ENCODE assay signal across 7 cellular contexts in the genomic region with DNA sequence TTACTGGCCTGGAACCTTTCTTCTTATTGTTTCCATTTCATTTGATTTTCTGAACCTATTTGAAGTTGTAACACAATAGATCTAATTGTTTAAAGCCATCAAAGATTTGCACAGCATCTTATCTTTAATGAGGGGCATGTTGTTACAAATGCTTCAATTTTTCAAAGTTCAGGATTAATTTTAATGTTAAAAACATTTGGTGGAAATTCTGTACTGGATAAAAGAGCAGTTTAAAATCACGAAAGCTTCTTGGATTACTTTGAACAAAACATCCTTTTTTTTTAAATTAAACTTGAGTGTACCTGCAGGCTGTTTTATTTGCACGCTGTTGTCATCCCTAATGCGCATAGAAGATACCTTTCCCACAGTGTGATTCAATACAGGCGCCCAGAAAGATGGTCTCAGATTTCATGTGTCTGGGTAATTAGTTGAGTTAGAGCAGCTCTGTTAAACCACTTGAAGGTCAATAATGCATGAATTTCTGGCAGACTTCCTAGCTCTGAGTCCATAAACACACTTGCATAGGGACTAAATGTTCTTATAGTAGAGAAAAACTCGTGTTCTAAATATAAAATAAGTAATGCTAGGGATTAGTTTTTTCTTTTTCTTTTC. TPM values are rescaled to one million over a fixed set of nuclear protein-coding genes. Genes with fewer than 3 reads are reported as not detected.
DNase-seq lines count a peak whose midpoint lies in the region; ATAC-seq and TF ChIP-seq lines count a peak whose summit lies in the region.

No MANE protein-coding gene starts in this region.

- no peak overlapping the region for H3K4me3 ChIP-seq in transverse colon

- no peak for TF ChIP-seq CTCF in transverse colon (IDR thresholded peaks at IDR 0.05)

- TF ChIP-seq EP300 in transverse colon (IDR thresholded peaks at IDR 0.05; ENCODE audit: low read depth): no peak

- no peaks in the 10 kb centered on the region for H3K9me3 ChIP-seq in transverse colon

- no peak for TF ChIP-seq POLR2A in transverse colon (IDR thresholded peaks at IDR 0.05)

- in situ Hi-C loops in transverse colon (cut with MboI; ENCODE audit: low pct_ligation_motif_present in 1 of 4, low pct_unique_long_range_greater_than_20kb in 1 of 4, low sequenced_read_pairs in 3 of 4): no loop called here

- peak overlapping the region; percentile 2 to 41 (median 22) for H3K27ac ChIP-seq in transverse colon

- no peaks in the 10 kb centered on the region for H3K36me3 ChIP-seq in transverse colon

- H3K27me3 ChIP-seq in transverse colon: no peaks in the 10 kb centered on the region

- ATAC-seq in HG03097 (IDR thresholded peaks at IDR 0.05; ENCODE audit: low FRiP score, unreplicated experiment) (no peak), GM19455 (IDR thresholded peaks at IDR 0.05; ENCODE audit: unreplicated experiment) (no peak)

- intact Hi-C loops in transverse colon (cut with DNase I; ENCODE audit: low total_unique reads): no loop called here

- DNase-seq in NCI-H1092 (lab: John Stamatoyannopoulos, UW): peak; percentile 93
- DNase-seq in SHP77 treated with DMSO at 0.1 percent for 48 hours (lab: John Stamatoyannopoulos, UW): peak; percentile 63
- peak; percentile 43 for DNase-seq in iPS-NIHi11 (ENCODE audit: low spot score)
- no peak for DNase-seq in transverse colon
- DNase-seq in NOMO-1 treated with dmso at 0.1 percent for 144 hours (lab: John Stamatoyannopoulos, UW; ENCODE audit: unreplicated experiment): no peak

- WGBS in transverse colon (ENCODE audit: low coverage in 1 of 2), 2 donors: 57% methylated on average over 3 to 5 of the region's 5 CpGs

- peaks cover 3 to 25% (median 6%) of the 10 kb centered on the region in 4 donors for H3K4me1 ChIP-seq in transverse colon

RNA-seq across cellular contexts. Expression of a gene that starts 29.3 kb away (rescaled TPM):
- total RNA-seq in transverse colon: 10 to 100 TPM in 3 of 4 donors, 1 to 10 TPM in 1; 8.2 to 42.0 (median 23.2) TPM

RNA-seq across cellular contexts. Expression of a gene that starts 44.5 kb away (rescaled TPM):
- total RNA-seq in transverse colon: 1 to 10 TPM in 3 of 4 donors, under 1 TPM in 1; 0.40 to 2.0 (median 1.4) TPM

Comparison
In these comparisons a context has a peak if more than half of its experiments do, and no peak if none do; other contexts are left out.
1. DNase-seq: peak in NCI-H1092 (single experiment), SHP77 treated with DMSO at 0.1 percent for 48 hours (single experiment) and iPS-NIHi11 (single experiment); none in transverse colon (single experiment) and NOMO-1 treated with dmso at 0.1 percent for 144 hours (single experiment).